14 cellular contexts compared by ENCODE assay signal in the genomic region with DNA sequence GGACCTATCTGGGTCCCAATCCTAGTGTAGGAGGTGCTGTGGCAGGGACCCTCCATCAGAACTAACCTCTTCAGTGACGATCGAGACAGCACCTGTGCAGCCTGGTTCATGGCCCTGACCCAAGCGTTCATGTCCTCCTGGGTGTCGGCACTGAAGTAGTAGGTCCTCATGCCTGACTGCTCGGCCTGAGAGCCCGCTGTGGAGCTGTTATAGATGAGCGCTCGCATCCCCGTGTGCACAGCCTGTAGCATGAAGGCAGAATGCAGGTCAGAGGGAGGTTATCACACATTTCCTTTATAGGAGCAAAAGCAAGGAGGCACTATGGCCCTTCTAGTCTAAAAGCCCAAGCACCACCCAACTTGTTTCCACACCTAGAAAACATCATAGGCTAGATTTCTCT.
"Had no signal": no experiment of that assay in that cellular context is flagged by ENCODE, and none has a peak within 500 bp of the region (broad histone marks: within the 10 kb centered on the region; RNA-seq: fewer than 3 reads in every experiment).

No MANE protein-coding gene starts in this region.

- DNase-seq: activated CD4-positive, alpha-beta T cell treated with anti-CD3 and anti-CD28 coated beads for 48 hours; activated CD8-positive, alpha-beta T cell treated with anti-CD3 and anti-CD28 coated beads for 36 hours; activated gamma-delta T cell; activated naive CD8-positive, alpha-beta T cell treated with anti-CD3 and anti-CD28 coated beads, Interleukin-2, amount 10 ng/mL, durations not matched to agents 7 days and 5 days; activated T-cell treated with anti-CD3 and anti-CD28 coated beads, Interleukin-2, amount 50 U/mL, for 48 hours; anterior cingulate cortex; brain microvascular endothelial cell; mesenchymal stem cell; naive thymus-derived CD8-positive, alpha-beta T cell; nucleus accumbens; posterior cingulate gyrus had no signal

- ATAC-seq: activated CD8-positive, alpha-beta T cell treated with anti-CD3 and anti-CD28 coated beads for 36 hours; esophagus mucosa; naive thymus-derived CD8-positive, alpha-beta T cell; stimulated activated effector memory CD8-positive, alpha-beta T cell treated with anti-CD3 and anti-CD28 coated beads, Interleukin-12 subunit alpha, Interleukin-12 subunit beta, amount 100 ng/mL, for 72 hours; WTC11 had no signal
